Comparison of ENCODE assay signal across 6 cellular contexts in genomic region chr1:156750191-156750931, GRCh38. TPM values are rescaled to one million over a fixed set of nuclear protein-coding genes. Genes with fewer than 3 reads are reported as not detected.
A peak's percentile ranks its signal among the peaks of the same experiment; 100 is the strongest.
DNase-seq lines count a peak whose midpoint lies in the region; ATAC-seq and TF ChIP-seq lines count a peak whose summit lies in the region.

No MANE protein-coding gene starts in this region.

- peak overlapping the region; percentile 83 for H3K4me3 ChIP-seq in lung

- H3K27ac ChIP-seq in lung (ENCODE audit: low read depth in 1 of 2, low read length in 1 of 2), result peak overlapping the region; percentile 92 to 93

- H3K27ac Mint-ChIP-seq in activated naive CD4-positive, alpha-beta T cell treated with anti-CD3 and anti-CD28 coated beads, Interleukin-2, amount 10 ng/mL, durations not matched to agents 7 days and 5 days, result peak overlapping the region; percentile 91

- H3K36me3 ChIP-seq in lung (ENCODE audit: control insufficient read depth in 2 of 2, insufficient read depth in 2 of 2, low read length in 2 of 2), result no peaks in the 10 kb centered on the region

- DNase-seq in activated naive CD4-positive, alpha-beta T cell treated with Interleukin-2 at 50 U/mL for 16 hours, result peak; percentile 59
- DNase-seq in activated naive CD4-positive, alpha-beta T cell (lab: John Stamatoyannopoulos, UW), result no peak
- DNase-seq in activated naive CD4-positive, alpha-beta T cell treated with anti-CD3 and anti-CD28 coated beads, Interleukin-2, amount 10 ng/mL, durations not matched to agents 7 days and 5 days, result peak; percentile 39
- peak; percentile 65 for DNase-seq in lung (ENCODE audit: low spot score)
- no peak for DNase-seq in SK-N-DZ (ENCODE audit: low spot score)

- peaks cover 34% of the 10 kb centered on the region for H3K36me3 Mint-ChIP-seq in activated naive CD4-positive, alpha-beta T cell treated with anti-CD3 and anti-CD28 coated beads, Interleukin-2, amount 10 ng/mL, durations not matched to agents 7 days and 5 days

- H3K9me3 ChIP-seq in lung (ENCODE audit: control insufficient read depth in 2 of 2, insufficient read depth in 1 of 2, low read length in 1 of 2), result no peaks in the 10 kb centered on the region

- WGBS in lung, 2 donors, result 0 to 1% methylated on average over 16 of the region's 16 CpGs

- no peaks in the 10 kb centered on the region for H3K27me3 Mint-ChIP-seq in activated naive CD4-positive, alpha-beta T cell treated with anti-CD3 and anti-CD28 coated beads, Interleukin-2, amount 10 ng/mL, durations not matched to agents 7 days and 5 days

- no peaks in the 10 kb centered on the region for H3K27me3 ChIP-seq in lung (ENCODE audit: control insufficient read depth, insufficient read depth)

- CTCF ChIA-PET in activated naive CD4-positive, alpha-beta T cell treated with anti-CD3 and anti-CD28 coated beads, Interleukin-2, amount 10 ng/mL, durations not matched to agents 7 days and 5 days (lab: Charles Lee), result interaction anchor here (1.0 to 4.3 kb wide), 3 partner anchors 23 to 123 kb away, joined by 3 to 40 read pairs (median 3); partner anchors contain the start of genes ISG20L2 and METTL25B

- H3K4me1 ChIP-seq in lung (ENCODE audit: control insufficient read depth in 2 of 2, insufficient read depth in 2 of 2, low read length in 2 of 2), result peaks cover 9 to 15% of the 10 kb centered on the region in 2 donors

- TF ChIP-seq CTCF in lung (IDR thresholded peaks at IDR 0.05; ENCODE audit: control extremely low read depth, extremely low read depth), result no peak

- no peaks in the 10 kb centered on the region for H3K9me3 Mint-ChIP-seq in activated naive CD4-positive, alpha-beta T cell treated with anti-CD3 and anti-CD28 coated beads, Interleukin-2, amount 10 ng/mL, durations not matched to agents 7 days and 5 days

- H3K4me1 Mint-ChIP-seq in activated naive CD4-positive, alpha-beta T cell treated with anti-CD3 and anti-CD28 coated beads, Interleukin-2, amount 10 ng/mL, durations not matched to agents 7 days and 5 days, result peaks cover 71% of the 10 kb centered on the region

- ATAC-seq in lung (ENCODE audit: insufficient read depth, low FRiP score), result no peak
- ATAC-seq in GM21447 (IDR thresholded peaks at IDR 0.05; ENCODE audit: unreplicated experiment), result no peak

- H3K4me3 Mint-ChIP-seq in activated naive CD4-positive, alpha-beta T cell treated with anti-CD3 and anti-CD28 coated beads, Interleukin-2, amount 10 ng/mL, durations not matched to agents 7 days and 5 days, result peak overlapping the region; percentile 94

RNA-seq across cellular contexts. Expression of gene HDGF, which starts 1.1 kb away (rescaled TPM):
- 100 to 1,000 TPM; 184 to 187 TPM for total RNA-seq in lung
- polyA plus RNA-seq in lung, result 100 to 1,000 TPM; 104 to 226 TPM
- polyA plus RNA-seq in SK-N-DZ (2014; cell fraction: cytosol; rRNA removed), result 375 and 505 TPM in 2 replicates
- 394 and 426 TPM in 2 replicates for polyA plus RNA-seq in SK-N-DZ (2014; cell fraction: nucleus; rRNA removed)

RNA-seq across cellular contexts. Expression of gene MRPL24, which starts 9.5 kb away (rescaled TPM):
- total RNA-seq in lung, result 10 to 100 TPM; 26.7 to 65.4 TPM
- polyA plus RNA-seq in lung, result 100 to 1,000 TPM in 1 of 2 donors, 10 to 100 TPM in 1; 93.6 to 120 TPM
- polyA plus RNA-seq in SK-N-DZ (2014; cell fraction: cytosol; rRNA removed), result 98.9 and 109 TPM in 2 replicates
- 67.7 and 93.2 TPM in 2 replicates for polyA plus RNA-seq in SK-N-DZ (2014; cell fraction: nucleus; rRNA removed)

RNA-seq across cellular contexts. Expression of gene PRCC, which starts 17.0 kb away (rescaled TPM):
- 10 to 100 TPM; 38.5 to 52.7 TPM for total RNA-seq in lung
- 10 to 100 TPM; 36.2 to 40.0 TPM for polyA plus RNA-seq in lung
- polyA plus RNA-seq in SK-N-DZ (2014; cell fraction: cytosol; rRNA removed), result 50.6 and 54.6 TPM in 2 replicates
- 27.8 and 36.4 TPM in 2 replicates for polyA plus RNA-seq in SK-N-DZ (2014; cell fraction: nucleus; rRNA removed)

RNA-seq across cellular contexts. Expression of gene ISG20L2, which starts 21.8 kb away (rescaled TPM):
- total RNA-seq in lung, result 10 to 100 TPM; 11.3 to 26.3 TPM
- 10 to 100 TPM in 1 of 2 donors, 1 to 10 TPM in 1; 9.3 to 24.2 TPM for polyA plus RNA-seq in lung
- 40.3 and 50.7 TPM in 2 replicates for polyA plus RNA-seq in SK-N-DZ (2014; cell fraction: cytosol; rRNA removed)
- polyA plus RNA-seq in SK-N-DZ (2014; cell fraction: nucleus; rRNA removed), result 5.3 and 6.9 TPM in 2 replicates

RNA-seq across cellular contexts. Expression of gene METTL25B, which starts 22.1 kb away (rescaled TPM):
- total RNA-seq in lung, result 10 to 100 TPM; 24.4 to 34.9 TPM
- polyA plus RNA-seq in lung, result 10 to 100 TPM; 28.3 to 42.6 TPM
- polyA plus RNA-seq in SK-N-DZ (2014; cell fraction: cytosol; rRNA removed), result 37.7 and 39.2 TPM in 2 replicates
- 54.6 and 79.2 TPM in 2 replicates for polyA plus RNA-seq in SK-N-DZ (2014; cell fraction: nucleus; rRNA removed)

Comparison
In these comparisons a context has a peak if more than half of its experiments do, and no peak if none do; other contexts are left out.
1. DNase-seq: peak in activated naive CD4-positive, alpha-beta T cell treated with Interleukin-2 at 50 U/mL for 16 hours (single experiment), activated naive CD4-positive, alpha-beta T cell treated with anti-CD3 and anti-CD28 coated beads, Interleukin-2, amount 10 ng/mL, durations not matched to agents 7 days and 5 days (single experiment) and lung (single experiment); none in activated naive CD4-positive, alpha-beta T cell (0 of 4) and SK-N-DZ (single experiment).